8 cellular contexts compared by ENCODE assay signal in the genomic region with DNA sequence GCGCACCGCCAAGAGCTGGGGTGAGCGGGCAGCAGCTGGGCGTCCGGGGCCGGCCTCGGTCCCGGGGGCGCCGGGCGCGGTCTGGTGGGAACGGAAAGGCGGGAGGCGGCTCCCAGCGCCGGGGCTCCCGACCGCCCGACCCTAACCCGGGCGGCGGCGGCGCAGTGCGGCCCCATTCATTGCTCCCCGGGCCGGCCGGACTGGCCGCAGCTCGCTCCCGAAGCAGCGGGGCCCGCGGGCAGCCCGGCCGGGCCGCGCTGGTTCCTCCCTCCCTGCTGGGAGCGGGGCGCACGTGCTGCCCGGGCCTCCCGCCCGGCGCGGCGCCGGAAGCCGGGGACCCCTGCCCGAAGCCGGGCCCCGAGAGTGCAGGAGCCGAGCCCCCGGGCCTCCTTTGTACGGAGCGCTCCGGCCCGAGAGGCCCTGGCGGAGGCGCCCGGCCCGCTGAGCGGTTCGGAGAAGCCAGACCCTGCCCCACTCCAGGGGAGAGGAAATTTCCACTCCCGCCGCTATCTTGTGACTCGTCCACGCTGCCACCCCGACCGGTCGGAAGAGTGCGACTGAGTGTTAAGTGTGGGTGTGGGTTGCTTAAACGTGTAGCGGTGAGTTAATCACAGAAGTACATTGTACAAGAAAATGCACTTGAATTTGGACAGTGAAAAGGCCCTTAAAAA. TPM values are rescaled to one million over a fixed set of nuclear protein-coding genes. Genes with fewer than 3 reads are reported as not detected.
DNase-seq lines count a peak whose midpoint lies in the region; ATAC-seq and TF ChIP-seq lines count a peak whose summit lies in the region.

No MANE protein-coding gene starts in this region.

- intact Hi-C loops in esophagus squamous epithelium (cut with DNase I), result loop anchor here (2.0 kb wide), 1 partner anchor 138 kb away; a partner anchor contains a TSS
- intact Hi-C loops in naive thymus-derived CD4-positive, alpha-beta T cell (cut with micrococcal nuclease), result loop anchor here (1.0 to 10.0 kb wide), 15 partner anchors 36 to 1125 kb away; a partner anchor contains a TSS

- no peaks in the 10 kb centered on the region for H3K27me3 Mint-ChIP-seq in activated T-cell treated with anti-CD3 and anti-CD28 coated beads, Interleukin-2, amount 50 U/mL, for 72 hours (ENCODE audit: low read depth)
- no peaks in the 10 kb centered on the region for H3K27me3 Mint-ChIP-seq in naive thymus-derived CD4-positive, alpha-beta T cell
- no peaks in the 10 kb centered on the region for H3K27me3 Mint-ChIP-seq in stimulated activated memory B cell treated with anti-CD40 and anti-IgM and Interleukin-4, amounts not matched to agents 10 μg/mL and 1 μg/mL and 100 μg/mL, for 72 hours

- DNase-seq in NK-92 treated with Interleukin-12 subunit alpha and Interleukin-12 subunit beta, amount 100 ng/mL, for 24 hours (lab: John Stamatoyannopoulos, UW), result peak; percentile 72
- DNase-seq in NK-92 (lab: John Stamatoyannopoulos, UW; ENCODE audit: unreplicated experiment), result no peak
- no peak for DNase-seq in NT2/D1 (ENCODE audit: low read depth, low spot score)
- peak; percentile 71 to 76 for DNase-seq in activated T-cell treated with anti-CD3 and anti-CD28 coated beads, Interleukin-2, amount 50 U/mL, for 72 hours
- DNase-seq in esophagus squamous epithelium (lab: John Stamatoyannopoulos, UW), result no peak
- peak; percentile 28 to 72 (median 52) for DNase-seq in naive thymus-derived CD4-positive, alpha-beta T cell

- H3K27me3 ChIP-seq in NT2/D1 (ENCODE audit: insufficient read depth, insufficient read length) (peaks cover 2% of the 10 kb centered on the region), esophagus squamous epithelium (no peaks in the 10 kb centered on the region)
- no peaks in the 10 kb centered on the region for H3K27me3 ChIP-seq in naive thymus-derived CD4-positive, alpha-beta T cell (ENCODE audit: control insufficient read depth in 2 of 2, insufficient read depth in 2 of 2, low read length in 2 of 2)

- 0 to 1% methylated on average over 7 to 8 of the region's 75 CpGs for WGBS in esophagus squamous epithelium, 2 donors

- H3K27ac ChIP-seq in esophagus squamous epithelium, result peak overlapping the region; percentile 98 to 100 (median 100)
- H3K27ac ChIP-seq in naive thymus-derived CD4-positive, alpha-beta T cell (ENCODE audit: low read depth, low read length), result peak overlapping the region; percentile 98

- H3K9ac ChIP-seq in NT2/D1 (ENCODE audit: insufficient read length, low read depth), result peak overlapping the region; percentile 88

- no peak for TF ChIP-seq CTCF in esophagus squamous epithelium (IDR thresholded peaks at IDR 0.05)

- POLR2A ChIA-PET in naive thymus-derived CD4-positive, alpha-beta T cell (lab: Charles Lee), result interaction anchor here (1.3 to 5.3 kb wide), 3 partner anchors 36 to 137 kb away, joined by 9 to 49 read pairs (median 44); a partner anchor contains a TSS

- H3K9me3 ChIP-seq in NT2/D1 (ENCODE audit: insufficient read depth, low read length) (no peaks in the 10 kb centered on the region), esophagus squamous epithelium (no peaks in the 10 kb centered on the region)
- no peaks in the 10 kb centered on the region for H3K9me3 ChIP-seq in naive thymus-derived CD4-positive, alpha-beta T cell (ENCODE audit: control insufficient read depth in 2 of 3, low read length in 3 of 3)

- peaks cover 30% of the 10 kb centered on the region for H3K36me3 ChIP-seq in NT2/D1 (ENCODE audit: insufficient read depth, insufficient read length, low read length)
- H3K36me3 ChIP-seq in esophagus squamous epithelium, result no peaks in the 10 kb centered on the region
- H3K36me3 ChIP-seq in naive thymus-derived CD4-positive, alpha-beta T cell (ENCODE audit: control insufficient read depth in 2 of 3, insufficient read depth in 3 of 3, low read length in 3 of 3), result no peaks in the 10 kb centered on the region

- CTCF ChIA-PET in naive thymus-derived CD4-positive, alpha-beta T cell (lab: Charles Lee), result interaction anchor here (0.6 to 3.6 kb wide), 8 partner anchors 9 to 404 kb away, joined by 3 to 39 read pairs (median 3); a partner anchor contains a TSS

- peak; percentile 31 for ATAC-seq in HG02970 (IDR thresholded peaks at IDR 0.05; ENCODE audit: low FRiP score, unreplicated experiment)
- peak; percentile 35 to 37 for ATAC-seq in activated T-cell treated with anti-CD3 and anti-CD28 coated beads, Interleukin-2, amount 50 U/mL, for 72 hours (replicated peaks in 1 of 2)
- no peak for ATAC-seq in naive thymus-derived CD4-positive, alpha-beta T cell
- peak; percentile 44 for ATAC-seq in stimulated activated memory B cell treated with anti-CD40 and anti-IgM and Interleukin-4, amounts not matched to agents 10 μg/mL and 1 μg/mL and 100 μg/mL, for 72 hours

- no peaks in the 10 kb centered on the region for H3K4me1 ChIP-seq in NT2/D1 (ENCODE audit: insufficient read depth, insufficient read length)
- H3K4me1 ChIP-seq in esophagus squamous epithelium, result peaks cover 16 to 59% (median 23%) of the 10 kb centered on the region in 3 donors
- H3K4me1 ChIP-seq in naive thymus-derived CD4-positive, alpha-beta T cell (ENCODE audit: control insufficient read depth in 2 of 2, insufficient read depth in 2 of 2, low read length in 2 of 2), result peaks cover 7 to 28% of the 10 kb centered on the region in 2 donors

- H3K4me3 ChIP-seq in NT2/D1 (ENCODE audit: insufficient read length, low read depth) (peak overlapping the region; percentile 93), esophagus squamous epithelium (peak overlapping the region; percentile 86 to 98 (median 94))
- peak overlapping the region; percentile 58 for H3K4me3 ChIP-seq in naive thymus-derived CD4-positive, alpha-beta T cell (ENCODE audit: low read length)

- TF ChIP-seq POLR2A in esophagus squamous epithelium (IDR thresholded peaks at IDR 0.05), result peak in 2 of 4 donors; percentile 22 to 23

- H3K4me3 Mint-ChIP-seq in activated T-cell treated with anti-CD3 and anti-CD28 coated beads, Interleukin-2, amount 50 U/mL, for 72 hours, result peak overlapping the region; percentile 98
- peak overlapping the region; percentile 87 to 97 (median 92) for H3K4me3 Mint-ChIP-seq in naive thymus-derived CD4-positive, alpha-beta T cell
- peak overlapping the region; percentile 97 for H3K4me3 Mint-ChIP-seq in stimulated activated memory B cell treated with anti-CD40 and anti-IgM and Interleukin-4, amounts not matched to agents 10 μg/mL and 1 μg/mL and 100 μg/mL, for 72 hours

- H3K9me3 Mint-ChIP-seq in activated T-cell treated with anti-CD3 and anti-CD28 coated beads, Interleukin-2, amount 50 U/mL, for 72 hours, result no peaks in the 10 kb centered on the region
- H3K9me3 Mint-ChIP-seq in naive thymus-derived CD4-positive, alpha-beta T cell, result no peaks in the 10 kb centered on the region
- H3K9me3 Mint-ChIP-seq in stimulated activated memory B cell treated with anti-CD40 and anti-IgM and Interleukin-4, amounts not matched to agents 10 μg/mL and 1 μg/mL and 100 μg/mL, for 72 hours, result no peaks in the 10 kb centered on the region

- peak overlapping the region; percentile 96 for H3K27ac Mint-ChIP-seq in activated T-cell treated with anti-CD3 and anti-CD28 coated beads, Interleukin-2, amount 50 U/mL, for 72 hours
- H3K27ac Mint-ChIP-seq in naive thymus-derived CD4-positive, alpha-beta T cell, result peak overlapping the region; percentile 81 to 96 (median 86)
- peak overlapping the region; percentile 73 for H3K27ac Mint-ChIP-seq in stimulated activated memory B cell treated with anti-CD40 and anti-IgM and Interleukin-4, amounts not matched to agents 10 μg/mL and 1 μg/mL and 100 μg/mL, for 72 hours

- H3K4me1 Mint-ChIP-seq in activated T-cell treated with anti-CD3 and anti-CD28 coated beads, Interleukin-2, amount 50 U/mL, for 72 hours (ENCODE audit: low read depth), result peaks cover 49% of the 10 kb centered on the region
- peaks cover 19 to 47% (median 41%) of the 10 kb centered on the region in 7 donors for H3K4me1 Mint-ChIP-seq in naive thymus-derived CD4-positive, alpha-beta T cell
- peaks cover 37% of the 10 kb centered on the region for H3K4me1 Mint-ChIP-seq in stimulated activated memory B cell treated with anti-CD40 and anti-IgM and Interleukin-4, amounts not matched to agents 10 μg/mL and 1 μg/mL and 100 μg/mL, for 72 hours

- peaks cover 0 to 2% of the 10 kb centered on the region in 2 donors for H3K36me3 Mint-ChIP-seq in activated T-cell treated with anti-CD3 and anti-CD28 coated beads, Interleukin-2, amount 50 U/mL, for 72 hours (ENCODE audit: insufficient read depth in 2 of 2)
- peaks cover 0 to 5% (median 0%) of the 10 kb centered on the region in 5 donors for H3K36me3 Mint-ChIP-seq in naive thymus-derived CD4-positive, alpha-beta T cell
- H3K36me3 Mint-ChIP-seq in stimulated activated memory B cell treated with anti-CD40 and anti-IgM and Interleukin-4, amounts not matched to agents 10 μg/mL and 1 μg/mL and 100 μg/mL, for 72 hours, result peaks cover 5% of the 10 kb centered on the region

RNA-seq across cellular contexts. Expression of a gene that starts 0.6 kb away (rescaled TPM):
- total RNA-seq in activated T-cell treated with anti-CD3 and anti-CD28 coated beads, Interleukin-2, amount 50 U/mL, for 72 hours, result 100 to 1,000 TPM in 1 of 2 donors, 10 to 100 TPM in 1; 79.8 to 102 TPM
- 100 to 1,000 TPM in 3 of 4 donors, 10 to 100 TPM in 1; 61.0 to 160 (median 126) TPM for total RNA-seq in esophagus squamous epithelium
- 100 to 1,000 TPM in 1 of 5 experiments, 10 to 100 TPM in 4; 24.2 to 104 (median 33.9) TPM for total RNA-seq in naive thymus-derived CD4-positive, alpha-beta T cell
- 10 to 100 TPM; 72.2 to 81.5 TPM for polyA plus RNA-seq in naive thymus-derived CD4-positive, alpha-beta T cell

Comparison
In these comparisons a context has a peak if more than half of its experiments do, and no peak if none do; other contexts are left out.
1. DNase-seq: peak in NK-92 treated with Interleukin-12 subunit alpha and Interleukin-12 subunit beta, amount 100 ng/mL, for 24 hours (single experiment), activated T-cell treated with anti-CD3 and anti-CD28 coated beads, Interleukin-2, amount 50 U/mL, for 72 hours (2 of 2) and naive thymus-derived CD4-positive, alpha-beta T cell (9 of 9); none in NK-92 (single experiment), NT2/D1 (single experiment) and esophagus squamous epithelium (single experiment).
2. Peak in every context shown above with its lines, with median percentiles within 50 percentile points of each other: H3K4me3 ChIP-seq, H3K27ac Mint-ChIP-seq and H3K4me3 Mint-ChIP-seq.